Comparison of ENCODE assay signal across 8 cellular contexts in the genomic region with DNA sequence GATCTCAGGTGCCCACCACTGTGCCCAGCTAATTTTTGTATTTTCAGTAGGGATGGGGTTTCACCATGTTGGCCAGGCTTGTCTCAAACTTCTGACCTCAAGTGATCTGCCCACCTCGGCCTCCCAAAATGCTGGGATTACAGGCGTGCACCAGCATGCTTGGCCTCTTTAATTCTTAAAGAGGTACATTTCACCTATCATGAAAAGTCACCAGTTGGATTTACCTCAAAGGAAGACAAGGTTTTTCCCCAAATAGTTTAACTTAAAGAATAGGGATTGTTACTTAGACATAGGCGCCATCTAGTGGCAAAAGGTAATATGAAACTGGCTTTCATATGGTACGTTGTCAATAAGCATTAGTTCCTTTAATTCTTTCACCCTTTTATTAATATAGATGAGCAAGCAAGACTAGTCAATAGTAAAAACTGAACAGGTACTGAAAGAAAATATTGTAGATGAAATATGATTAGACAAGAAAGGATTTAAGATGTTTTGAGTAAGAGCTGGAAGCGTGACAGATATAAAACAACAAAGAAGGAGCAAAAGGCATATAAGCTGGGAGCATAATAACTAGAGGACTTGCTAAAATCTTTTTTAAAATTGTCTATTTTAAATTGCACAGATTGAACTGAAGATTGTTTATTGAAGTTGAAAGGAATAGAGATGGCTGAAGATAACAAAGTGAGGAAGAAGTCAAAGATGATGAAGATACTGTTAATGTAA. TPM values are rescaled to one million over a fixed set of nuclear protein-coding genes. Genes with fewer than 3 reads are reported as not detected.
DNase-seq lines count a peak whose midpoint lies in the region; ATAC-seq and TF ChIP-seq lines count a peak whose summit lies in the region.

No MANE protein-coding gene starts in this region.

- no peaks in the 10 kb centered on the region for H3K36me3 Mint-ChIP-seq in activated B cell treated with CpG ODN at 0.5 μM for 24 hours (ENCODE audit: low read depth)
- H3K36me3 Mint-ChIP-seq in glutamatergic neuron (ENCODE audit: unreplicated experiment), result peaks cover 6% of the 10 kb centered on the region
- H3K36me3 Mint-ChIP-seq in stimulated activated effector memory CD8-positive, alpha-beta T cell treated with anti-CD3 and anti-CD28 coated beads, Interleukin-12 subunit alpha, Interleukin-12 subunit beta, amount 100 ng/mL, for 72 hours, result no peaks in the 10 kb centered on the region

- ATAC-seq in GM18511 (IDR thresholded peaks at IDR 0.05; ENCODE audit: unreplicated experiment) (peak; percentile 91), HG03025 (IDR thresholded peaks at IDR 0.05; ENCODE audit: low FRiP score, unreplicated experiment) (peak; percentile 69), activated B cell treated with CpG ODN at 0.5 μM for 24 hours (ENCODE audit: low read depth) (peak; percentile 18)
- peak; percentile 39 for ATAC-seq in stimulated activated effector memory CD8-positive, alpha-beta T cell treated with anti-CD3 and anti-CD28 coated beads, Interleukin-12 subunit alpha, Interleukin-12 subunit beta, amount 100 ng/mL, for 72 hours

- H3K4me3 Mint-ChIP-seq in activated B cell treated with CpG ODN at 0.5 μM for 24 hours (no peak overlapping the region), glutamatergic neuron (ENCODE audit: unreplicated experiment) (no peak overlapping the region)
- no peak overlapping the region for H3K4me3 Mint-ChIP-seq in stimulated activated effector memory CD8-positive, alpha-beta T cell treated with anti-CD3 and anti-CD28 coated beads, Interleukin-12 subunit alpha, Interleukin-12 subunit beta, amount 100 ng/mL, for 72 hours

- H3K9me3 Mint-ChIP-seq in activated B cell treated with CpG ODN at 0.5 μM for 24 hours (no peaks in the 10 kb centered on the region), glutamatergic neuron (ENCODE audit: unreplicated experiment) (peaks cover 2% of the 10 kb centered on the region)
- no peaks in the 10 kb centered on the region for H3K9me3 Mint-ChIP-seq in stimulated activated effector memory CD8-positive, alpha-beta T cell treated with anti-CD3 and anti-CD28 coated beads, Interleukin-12 subunit alpha, Interleukin-12 subunit beta, amount 100 ng/mL, for 72 hours

- POLR2A ChIA-PET in activated B cell treated with CpG ODN at 0.5 μM for 24 hours (lab: Charles Lee), result no interaction called here

- H3K27me3 Mint-ChIP-seq in activated B cell treated with CpG ODN at 0.5 μM for 24 hours, result no peaks in the 10 kb centered on the region
- H3K27me3 Mint-ChIP-seq in glutamatergic neuron (ENCODE audit: unreplicated experiment), result no peaks in the 10 kb centered on the region

- H3K4me1 Mint-ChIP-seq in activated B cell treated with CpG ODN at 0.5 μM for 24 hours (no peaks in the 10 kb centered on the region), glutamatergic neuron (ENCODE audit: low read depth, unreplicated experiment) (no peaks in the 10 kb centered on the region)
- peaks cover 5% of the 10 kb centered on the region for H3K4me1 Mint-ChIP-seq in stimulated activated effector memory CD8-positive, alpha-beta T cell treated with anti-CD3 and anti-CD28 coated beads, Interleukin-12 subunit alpha, Interleukin-12 subunit beta, amount 100 ng/mL, for 72 hours

- DNase-seq in COLO829 (ENCODE audit: low spot score) (peak; percentile 27), NCI-H2081 treated with DMSO at 0.1 percent for 48 hours (lab: John Stamatoyannopoulos, UW) (peak; percentile 16), activated B cell treated with CpG ODN at 0.5 μM for 24 hours (no peak), glutamatergic neuron (no peak), epidermal melanocyte (ENCODE audit: insufficient read length, low spot score) (no peak)
- DNase-seq in stimulated activated effector memory CD8-positive, alpha-beta T cell treated with anti-CD3 and anti-CD28 coated beads, Interleukin-12 subunit alpha, Interleukin-12 subunit beta, amount 100 ng/mL, for 72 hours (ENCODE audit: low spot score in 2 of 2), result no peak

- intact Hi-C loops in activated B cell treated with CpG ODN at 0.5 μM for 24 hours (cut with micrococcal nuclease), result loop anchor here (1.0 to 10.0 kb wide), 10 partner anchors 30 to 1021 kb away; no protein-coding TSS in a partner anchor

- H3K27ac Mint-ChIP-seq in activated B cell treated with CpG ODN at 0.5 μM for 24 hours (no peak overlapping the region), glutamatergic neuron (ENCODE audit: unreplicated experiment) (no peak overlapping the region)
- H3K27ac Mint-ChIP-seq in stimulated activated effector memory CD8-positive, alpha-beta T cell treated with anti-CD3 and anti-CD28 coated beads, Interleukin-12 subunit alpha, Interleukin-12 subunit beta, amount 100 ng/mL, for 72 hours, result no peak overlapping the region

- TF ChIP-seq CTCF in activated B cell treated with CpG ODN at 0.5 μM for 24 hours (IDR thresholded peaks at IDR 0.05) (no peak), glutamatergic neuron (IDR thresholded peaks at IDR 0.05; ENCODE audit: partially characterized antibody, unreplicated experiment) (peak; percentile 89)

- CTCF ChIA-PET in activated B cell treated with CpG ODN at 0.5 μM for 24 hours (lab: Charles Lee), result interaction anchor here (1.0 to 4.3 kb wide), 8 partner anchors 22 to 279 kb away, joined by 3 to 30 read pairs (median 6); no protein-coding TSS in a partner anchor

RNA-seq across cellular contexts. Expression of gene PSMD14, which starts 35.0 kb away (rescaled TPM):
- total RNA-seq in activated B cell treated with CpG ODN at 0.5 μM for 24 hours (55.0 and 55.1 TPM in 2 replicates), glutamatergic neuron (ENCODE audit: unreplicated experiment) (70.6 TPM)

Comparison
In these comparisons a context has a peak if more than half of its experiments do, and no peak if none do; other contexts are left out.
1. DNase-seq: peak in COLO829 (single experiment) and NCI-H2081 treated with DMSO at 0.1 percent for 48 hours (single experiment); none in activated B cell treated with CpG ODN at 0.5 μM for 24 hours (single experiment), glutamatergic neuron (single experiment), stimulated activated effector memory CD8-positive, alpha-beta T cell treated with anti-CD3 and anti-CD28 coated beads, Interleukin-12 subunit alpha, Interleukin-12 subunit beta, amount 100 ng/mL, for 72 hours (0 of 2) and epidermal melanocyte (single experiment).
2. ATAC-seq: peak in every context shown above with its lines; median percentile 91 in GM18511; 69 in HG03025; 39 in stimulated activated effector memory CD8-positive, alpha-beta T cell treated with anti-CD3 and anti-CD28 coated beads, Interleukin-12 subunit alpha, Interleukin-12 subunit beta, amount 100 ng/mL, for 72 hours; 18 in activated B cell treated with CpG ODN at 0.5 μM for 24 hours.